14 cellular contexts compared by ENCODE assay signal in the genomic region with DNA sequence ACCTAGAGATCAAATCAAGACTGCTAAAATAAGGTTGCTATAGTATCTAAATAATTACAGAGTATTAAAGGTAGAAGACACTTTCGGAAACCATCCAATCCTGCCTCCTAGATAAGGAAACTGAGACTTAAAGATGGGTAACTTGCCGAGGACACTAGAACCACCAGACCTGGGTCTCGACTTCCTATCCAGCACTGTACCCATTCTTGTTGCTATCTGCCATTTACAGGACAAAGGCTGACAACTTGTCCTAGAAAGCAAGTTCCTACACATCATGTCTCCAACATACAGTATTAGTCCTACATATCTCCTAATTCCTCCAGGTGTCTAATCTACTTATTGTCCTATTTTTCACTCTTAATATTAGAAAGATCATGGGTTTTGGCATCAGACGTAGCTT. TPM values are rescaled to one million over a fixed set of nuclear protein-coding genes. Genes with fewer than 3 reads are reported as not detected.
DNase-seq lines count a peak whose midpoint lies in the region; ATAC-seq and TF ChIP-seq lines count a peak whose summit lies in the region.
"Had no signal": no experiment of that assay in that cellular context is flagged by ENCODE, and none has a peak within 500 bp of the region (broad histone marks: within the 10 kb centered on the region; RNA-seq: fewer than 3 reads in every experiment).

No MANE protein-coding gene starts in this region.

- ATAC-seq in CD4-positive, CD25-positive, alpha-beta regulatory T cell (ENCODE audit: low read depth in 2 of 2), result no peak
- ATAC-seq in GM21390 (IDR thresholded peaks at IDR 0.05; ENCODE audit: unreplicated experiment), result peak; percentile 12
- no peak for ATAC-seq in psoas muscle
- no peak for ATAC-seq in lower lobe of right lung

- WGBS in psoas muscle, 3 donors, result 49 to 64% (median 51%) methylated on average over 4 of the region's 4 CpGs

- intact Hi-C loops in psoas muscle (cut with DNase I), result loop anchor here in 1 of 2 donors (5.0 kb wide), 1 partner anchor 34 kb away; no protein-coding TSS in a partner anchor
- intact Hi-C loops in lower lobe of right lung (cut with DNase I), result no loop called here

- H3K9me3 ChIP-seq in CD4-positive, CD25-positive, alpha-beta regulatory T cell (ENCODE audit: control insufficient read depth in 2 of 2, low read length in 2 of 2), result no peaks in the 10 kb centered on the region
- H3K9me3 ChIP-seq in psoas muscle (no peaks in the 10 kb centered on the region), lower lobe of right lung (no peaks in the 10 kb centered on the region)
- H3K9me3 ChIP-seq: colonic mucosa, mucosa of descending colon had no signal

- H3K27me3 ChIP-seq in CD4-positive, CD25-positive, alpha-beta regulatory T cell (ENCODE audit: control insufficient read depth, insufficient read depth, low read length), result no peaks in the 10 kb centered on the region
- H3K27me3 ChIP-seq in psoas muscle (ENCODE audit: insufficient read depth in 3 of 3, low read length in 2 of 3) (no peaks in the 10 kb centered on the region), lower lobe of right lung (ENCODE audit: low read depth) (no peaks in the 10 kb centered on the region)
- H3K27me3 ChIP-seq: colonic mucosa had no signal

- H3K36me3 ChIP-seq in CD4-positive, CD25-positive, alpha-beta regulatory T cell (ENCODE audit: control insufficient read depth, insufficient read depth, low read length), result peaks cover 7% of the 10 kb centered on the region
- H3K36me3 ChIP-seq in psoas muscle (ENCODE audit: insufficient read depth in 1 of 2, low read depth in 1 of 2), result no peaks in the 10 kb centered on the region
- no peaks in the 10 kb centered on the region for H3K36me3 ChIP-seq in lower lobe of right lung
- H3K36me3 ChIP-seq: colonic mucosa had no signal

- peak overlapping the region; percentile 49 for H3K27ac ChIP-seq in CD4-positive, CD25-positive, alpha-beta regulatory T cell (ENCODE audit: insufficient read depth, low read length, poor library complexity, severe bottlenecking)
- H3K27ac ChIP-seq in caudate nucleus (ENCODE audit: low read depth, low read length) (peak overlapping the region; percentile 42), psoas muscle (peak overlapping the region; percentile 56), lower lobe of right lung (no peak overlapping the region)
- H3K27ac ChIP-seq: colonic mucosa had no signal

- H3K4me1 Mint-ChIP-seq in CD4-positive, CD25-positive, alpha-beta regulatory T cell, result peaks cover 13 to 31% (median 24%) of the 10 kb centered on the region in 4 donors

- H3K9me3 Mint-ChIP-seq in CD4-positive, CD25-positive, alpha-beta regulatory T cell, result no peaks in the 10 kb centered on the region
- H3K9me3 Mint-ChIP-seq: activated CD4-positive, alpha-beta memory T cell treated with anti-CD3 and anti-CD28 coated beads for 36 hours had no signal

- H3K36me3 Mint-ChIP-seq in CD4-positive, CD25-positive, alpha-beta regulatory T cell, result peaks cover 17% of the 10 kb centered on the region

- H3K27me3 Mint-ChIP-seq in CD4-positive, CD25-positive, alpha-beta regulatory T cell, result no peaks in the 10 kb centered on the region
- H3K27me3 Mint-ChIP-seq: activated CD4-positive, alpha-beta memory T cell treated with anti-CD3 and anti-CD28 coated beads for 36 hours had no signal

- peak overlapping the region in 1 of 3 donors; percentile 26 for H3K27ac Mint-ChIP-seq in CD4-positive, CD25-positive, alpha-beta regulatory T cell
- H3K27ac Mint-ChIP-seq: activated CD4-positive, alpha-beta memory T cell treated with anti-CD3 and anti-CD28 coated beads for 36 hours had no signal

- no peak overlapping the region for H3K4me3 Mint-ChIP-seq in CD4-positive, CD25-positive, alpha-beta regulatory T cell
- H3K4me3 Mint-ChIP-seq: activated CD4-positive, alpha-beta memory T cell treated with anti-CD3 and anti-CD28 coated beads for 36 hours had no signal

- H3K4me1 ChIP-seq in CD4-positive, CD25-positive, alpha-beta regulatory T cell (ENCODE audit: control insufficient read depth, insufficient read depth, low read length, poor library complexity, severe bottlenecking), result peaks cover 29% of the 10 kb centered on the region
- H3K4me1 ChIP-seq in psoas muscle (peaks cover 53% of the 10 kb centered on the region), lower lobe of right lung (peaks cover 29% of the 10 kb centered on the region)
- H3K4me1 ChIP-seq: colonic mucosa had no signal

- no peak for DNase-seq in CD4-positive, CD25-positive, alpha-beta regulatory T cell
- DNase-seq in caudate nucleus (lab: John Stamatoyannopoulos, UW) (no peak), psoas muscle (no peak), lower lobe of right lung (no peak), HK-2 (ENCODE audit: unreplicated experiment) (no peak), foreskin fibroblast (no peak), LoVo (ENCODE audit: low spot score) (no peak)
- DNase-seq: activated CD4-positive, alpha-beta memory T cell treated with anti-CD3 and anti-CD28 coated beads for 36 hours; AML-193; colonic mucosa; GOT3; mucosa of descending colon; NCI-H2081 had no signal

- TF ChIP-seq CTCF in psoas muscle (IDR thresholded peaks at IDR 0.05) (no peak), lower lobe of right lung (IDR thresholded peaks at IDR 0.05) (no peak), foreskin fibroblast (IDR thresholded peaks at IDR 0.05; ENCODE audit: low read depth, low read length) (no peak)

- H3K4me3 ChIP-seq in CD4-positive, CD25-positive, alpha-beta regulatory T cell (ENCODE audit: low read depth, low read length), result peak overlapping the region; percentile 59
- H3K4me3 ChIP-seq in psoas muscle (peak overlapping the region; percentile 37), lower lobe of right lung (no peak overlapping the region), foreskin fibroblast (ENCODE audit: low read depth in 1 of 2, low read length in 2 of 2) (no peak overlapping the region)
- H3K4me3 ChIP-seq: colonic mucosa, mucosa of descending colon had no signal

RNA-seq across cellular contexts. Expression of a gene that starts 37.7 kb away (rescaled TPM):
- 66.5 TPM for total RNA-seq in CD4-positive, CD25-positive, alpha-beta regulatory T cell
- polyA plus RNA-seq in CD4-positive, CD25-positive, alpha-beta regulatory T cell, result 10 to 100 TPM; 53.0 to 65.2 (median 56.8) TPM
- total RNA-seq in psoas muscle, result 10 to 100 TPM; 17.6 to 53.0 (median 36.5) TPM
- 10 to 100 TPM in 2 of 3 donors, 1 to 10 TPM in 1; 9.8 to 23.4 (median 21.1) TPM for polyA plus RNA-seq in psoas muscle
- 66.5 TPM for total RNA-seq in lower lobe of right lung

RNA-seq across cellular contexts. Expression of a gene that starts 38.0 kb away (rescaled TPM):
- total RNA-seq in CD4-positive, CD25-positive, alpha-beta regulatory T cell, result 11.0 TPM
- polyA plus RNA-seq in CD4-positive, CD25-positive, alpha-beta regulatory T cell, result 10 to 100 TPM; 34.2 to 44.2 (median 35.6) TPM
- 10 to 100 TPM; 55.9 to 87.3 (median 81.2) TPM for total RNA-seq in psoas muscle
- polyA plus RNA-seq in psoas muscle, result 100 to 1,000 TPM in 1 of 3 donors, 10 to 100 TPM in 2; 48.5 to 175 (median 69.9) TPM
- total RNA-seq in lower lobe of right lung, result 24.5 TPM

RNA-seq across cellular contexts. Expression of a gene that starts 56.4 kb away (rescaled TPM):
- total RNA-seq in CD4-positive, CD25-positive, alpha-beta regulatory T cell, result 7.0 TPM
- 1 to 10 TPM in 2 of 4 donors, under 1 TPM in 2; 0.23 to 2.5 (median 1.0) TPM for polyA plus RNA-seq in CD4-positive, CD25-positive, alpha-beta regulatory T cell
- 1 to 10 TPM; 1.7 to 4.3 (median 1.8) TPM for total RNA-seq in psoas muscle
- polyA plus RNA-seq in psoas muscle, result 1 to 10 TPM in 1 of 3 donors, under 1 TPM in 2; 0.55 to 3.8 (median 0.82) TPM
- total RNA-seq in lower lobe of right lung, result 6.8 TPM

Comparison
In these comparisons a context has a peak if more than half of its experiments do, and no peak if none do; other contexts are left out.
1. H3K4me3 ChIP-seq: peak in CD4-positive, CD25-positive, alpha-beta regulatory T cell (single experiment) and psoas muscle (single experiment); none in lower lobe of right lung (single experiment) and foreskin fibroblast (0 of 2).